ENCODE assay signal across 5 cellular contexts in genomic region chr18:76931171-76931570, GRCh38.
"Had no signal": no experiment of that assay in that cellular context is flagged by ENCODE, and none has a peak within 500 bp of the region (broad histone marks: within the 10 kb centered on the region; RNA-seq: fewer than 3 reads in every experiment).

No MANE protein-coding gene starts in this region.

- H3K27ac ChIP-seq: HL-60 had no signal

- H3K4me3 ChIP-seq: GM23338 had no signal

- DNase-seq: H9, HCEC 1CT, KBM-7 had no signal
